1 cellular context compared by ENCODE assay signal in genomic region chr15:80902298-80902801, GRCh38.
A peak's percentile ranks its signal among the peaks of the same experiment; 100 is the strongest.
TF ChIP-seq lines count a peak whose summit lies in the region.

No MANE protein-coding gene starts in this region.

TF ChIP-seq in K562, 482 proteins besides CTCF, POLR2A, EP300 and RAD21 (continued from another document and continues in another):
- TF ChIP-seq E2F4 (CRISPR knock-in tag; IDR thresholded peaks at IDR 0.05; ENCODE audit: low read depth): no peak
- no peak for TF ChIP-seq ZFP36 (IDR thresholded peaks at IDR 0.05; ENCODE audit: low read depth, low read length, partially characterized antibody)
- TF ChIP-seq CREBBP (IDR thresholded peaks at IDR 0.05; ENCODE audit: low read depth, low read length): no peak
- no peak for TF ChIP-seq AFF4 (CRISPR knock-in tag; IDR thresholded peaks at IDR 0.05)
- TF ChIP-seq NFRKB (IDR thresholded peaks at IDR 0.05; ENCODE audit: low read depth): no peak
- TF ChIP-seq STAT5A (IDR thresholded peaks at IDR 0.05; ENCODE audit: borderline replicate concordance, low read length): peak; percentile 27; the same call in 1 of the 2 replicates
- peak; percentile 87 for TF ChIP-seq TAL1 (IDR thresholded peaks at IDR 0.05)
- TF ChIP-seq ZNF282 (CRISPR knock-in tag; IDR thresholded peaks at IDR 0.05): no peak
- no peak for TF ChIP-seq ATF1 (CRISPR knock-in tag; IDR thresholded peaks at IDR 0.05)
- TF ChIP-seq ATF1 (tag; IDR thresholded peaks at IDR 0.05): peak; percentile 33; the same call in 1 of the 2 replicates
- 0 out of 2 replicates have a peak, but pooled peaks have one; percentile 29 for TF ChIP-seq REST (CRISPR knock-in tag; IDR thresholded peaks at IDR 0.05; ENCODE audit: low read depth)
- peak in 1 of 2 experiments; percentile 84; a peak in 1 of 4 replicates for TF ChIP-seq HDAC1 (IDR thresholded peaks at IDR 0.05)
- no peak for TF ChIP-seq HDAC3 (IDR thresholded peaks at IDR 0.05; ENCODE audit: borderline replicate concordance, partially characterized antibody)
- TF ChIP-seq, protein P1, sequence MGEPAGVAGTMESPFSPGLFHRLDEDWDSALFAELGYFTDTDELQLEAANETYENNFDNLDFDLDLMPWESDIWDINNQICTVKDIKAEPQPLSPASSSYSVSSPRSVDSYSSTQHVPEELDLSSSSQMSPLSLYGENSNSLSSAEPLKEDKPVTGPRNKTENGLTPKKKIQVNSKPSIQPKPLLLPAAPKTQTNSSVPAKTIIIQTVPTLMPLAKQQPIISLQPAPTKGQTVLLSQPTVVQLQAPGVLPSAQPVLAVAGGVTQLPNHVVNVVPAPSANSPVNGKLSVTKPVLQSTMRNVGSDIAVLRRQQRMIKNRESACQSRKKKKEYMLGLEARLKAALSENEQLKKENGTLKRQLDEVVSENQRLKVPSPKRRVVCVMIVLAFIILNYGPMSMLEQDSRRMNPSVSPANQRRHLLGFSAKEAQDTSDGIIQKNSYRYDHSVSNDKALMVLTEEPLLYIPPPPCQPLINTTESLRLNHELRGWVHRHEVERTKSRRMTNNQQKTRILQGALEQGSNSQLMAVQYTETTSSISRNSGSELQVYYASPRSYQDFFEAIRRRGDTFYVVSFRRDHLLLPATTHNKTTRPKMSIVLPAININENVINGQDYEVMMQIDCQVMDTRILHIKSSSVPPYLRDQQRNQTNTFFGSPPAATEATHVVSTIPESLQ (CRISPR knock-in tag; IDR thresholded peaks at IDR 0.05): 0 out of 2 replicates have a peak, but pooled peaks have one; percentile 34
- TF ChIP-seq KLF16 (IDR thresholded peaks at IDR 0.05): peak; percentile 95
- TF ChIP-seq GTF2A2 (tag; IDR thresholded peaks at IDR 0.05): no peak
- TF ChIP-seq FOXM1 (IDR thresholded peaks at IDR 0.05; ENCODE audit: low read depth): peak; percentile 65; the same call in 1 of the 2 replicates
- TF ChIP-seq FOXM1 (CRISPR knock-in tag; IDR thresholded peaks at IDR 0.05; ENCODE audit: low read depth): no peak
- TF ChIP-seq SUPT5H (IDR thresholded peaks at IDR 0.05): no peak
- no peak for TF ChIP-seq NCOA2 (IDR thresholded peaks at IDR 0.05; ENCODE audit: partially characterized antibody in 2 of 2)
- 0 out of 2 replicates have a peak, but pooled peaks have one; percentile 23 for TF ChIP-seq ARID3A (IDR thresholded peaks at IDR 0.05; ENCODE audit: borderline replicate concordance, low read depth, low read length)
- TF ChIP-seq, protein P2, sequence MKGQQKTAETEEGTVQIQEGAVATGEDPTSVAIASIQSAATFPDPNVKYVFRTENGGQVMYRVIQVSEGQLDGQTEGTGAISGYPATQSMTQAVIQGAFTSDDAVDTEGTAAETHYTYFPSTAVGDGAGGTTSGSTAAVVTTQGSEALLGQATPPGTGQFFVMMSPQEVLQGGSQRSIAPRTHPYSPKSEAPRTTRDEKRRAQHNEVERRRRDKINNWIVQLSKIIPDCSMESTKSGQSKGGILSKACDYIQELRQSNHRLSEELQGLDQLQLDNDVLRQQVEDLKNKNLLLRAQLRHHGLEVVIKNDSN (CRISPR knock-in tag; IDR thresholded peaks at IDR 0.05): no peak
- TF ChIP-seq ZNF785 (CRISPR knock-in tag; IDR thresholded peaks at IDR 0.05): no peak
- TF ChIP-seq DPF2 (IDR thresholded peaks at IDR 0.05): peak; percentile 85
- peak; percentile 82 for TF ChIP-seq SMARCE1 (IDR thresholded peaks at IDR 0.05)
- TF ChIP-seq, protein P3, sequence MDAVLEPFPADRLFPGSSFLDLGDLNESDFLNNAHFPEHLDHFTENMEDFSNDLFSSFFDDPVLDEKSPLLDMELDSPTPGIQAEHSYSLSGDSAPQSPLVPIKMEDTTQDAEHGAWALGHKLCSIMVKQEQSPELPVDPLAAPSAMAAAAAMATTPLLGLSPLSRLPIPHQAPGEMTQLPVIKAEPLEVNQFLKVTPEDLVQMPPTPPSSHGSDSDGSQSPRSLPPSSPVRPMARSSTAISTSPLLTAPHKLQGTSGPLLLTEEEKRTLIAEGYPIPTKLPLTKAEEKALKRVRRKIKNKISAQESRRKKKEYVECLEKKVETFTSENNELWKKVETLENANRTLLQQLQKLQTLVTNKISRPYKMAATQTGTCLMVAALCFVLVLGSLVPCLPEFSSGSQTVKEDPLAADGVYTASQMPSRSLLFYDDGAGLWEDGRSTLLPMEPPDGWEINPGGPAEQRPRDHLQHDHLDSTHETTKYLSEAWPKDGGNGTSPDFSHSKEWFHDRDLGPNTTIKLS (IDR thresholded peaks at IDR 0.05; ENCODE audit: borderline replicate concordance, low read depth): no peak
- no peak for TF ChIP-seq TFE3 (CRISPR knock-in tag; IDR thresholded peaks at IDR 0.05)
- 0 out of 2 replicates have a peak, but pooled peaks have one; percentile 38 for TF ChIP-seq MYNN (IDR thresholded peaks at IDR 0.05)
- no peak for TF ChIP-seq MYNN (CRISPR knock-in tag; IDR thresholded peaks at IDR 0.05)
- TF ChIP-seq TCF3 (CRISPR knock-in tag; IDR thresholded peaks at IDR 0.05): peak; percentile 94
- TF ChIP-seq EGR1 (conservative IDR thresholded peaks at IDR 0.05): peak; percentile 83
- TF ChIP-seq ARID1B (IDR thresholded peaks at IDR 0.05): peak; percentile 93
- 0 out of 2 replicates have a peak, but pooled peaks have one; percentile 21 for TF ChIP-seq ETV5 (CRISPR knock-in tag; IDR thresholded peaks at IDR 0.05; ENCODE audit: low read depth)
- TF ChIP-seq CTBP1 (IDR thresholded peaks at IDR 0.05; ENCODE audit: borderline replicate concordance): peak; percentile 100
- peak; percentile 30; the same call in 1 of the 2 replicates for TF ChIP-seq MBD2 (IDR thresholded peaks at IDR 0.05; ENCODE audit: borderline replicate concordance, low read depth)
- no peak for TF ChIP-seq ETV1 (tag; conservative IDR thresholded peaks at IDR 0.05; ENCODE audit: low read depth)
- TF ChIP-seq SMARCA4 (IDR thresholded peaks at IDR 0.05): peak; percentile 85
- no peak for TF ChIP-seq CREB3 (tag; conservative IDR thresholded peaks at IDR 0.05; ENCODE audit: low read depth)
- TF ChIP-seq MEF2A (IDR thresholded peaks at IDR 0.05; ENCODE audit: control insufficient read depth, low read depth, low read length): no peak
- TF ChIP-seq NR4A1 (CRISPR knock-in tag; IDR thresholded peaks at IDR 0.05): no peak
- TF ChIP-seq NR4A1 (tag; IDR thresholded peaks at IDR 0.05): peak; percentile 67; the same call in 1 of the 2 replicates
- peak; percentile 50 to 77; a peak in 1 of 4 replicates for TF ChIP-seq TBL1XR1 (IDR thresholded peaks at IDR 0.05; ENCODE audit: low read length in 2 of 2)
- no peak for TF ChIP-seq ZNF124 (CRISPR knock-in tag; IDR thresholded peaks at IDR 0.05)
- no peak for TF ChIP-seq FOXK2 (conservative IDR thresholded peaks at IDR 0.05 in 1 of 2, IDR thresholded peaks at IDR 0.05 in 1 of 2; ENCODE audit: low read depth in 2 of 2)
- peak; percentile 17; the same call in 1 of the 2 replicates for TF ChIP-seq MTA3 (IDR thresholded peaks at IDR 0.05; ENCODE audit: borderline replicate concordance)
- TF ChIP-seq ZNF76 (CRISPR knock-in tag; IDR thresholded peaks at IDR 0.05; ENCODE audit: borderline replicate concordance): no peak
- TF ChIP-seq TRIM24 (IDR thresholded peaks at IDR 0.05): peak; percentile 53 to 83; a peak in 3 of 4 replicates
- no peak for TF ChIP-seq FOXJ2 (tag; IDR thresholded peaks at IDR 0.05)
- TF ChIP-seq, protein P4, sequence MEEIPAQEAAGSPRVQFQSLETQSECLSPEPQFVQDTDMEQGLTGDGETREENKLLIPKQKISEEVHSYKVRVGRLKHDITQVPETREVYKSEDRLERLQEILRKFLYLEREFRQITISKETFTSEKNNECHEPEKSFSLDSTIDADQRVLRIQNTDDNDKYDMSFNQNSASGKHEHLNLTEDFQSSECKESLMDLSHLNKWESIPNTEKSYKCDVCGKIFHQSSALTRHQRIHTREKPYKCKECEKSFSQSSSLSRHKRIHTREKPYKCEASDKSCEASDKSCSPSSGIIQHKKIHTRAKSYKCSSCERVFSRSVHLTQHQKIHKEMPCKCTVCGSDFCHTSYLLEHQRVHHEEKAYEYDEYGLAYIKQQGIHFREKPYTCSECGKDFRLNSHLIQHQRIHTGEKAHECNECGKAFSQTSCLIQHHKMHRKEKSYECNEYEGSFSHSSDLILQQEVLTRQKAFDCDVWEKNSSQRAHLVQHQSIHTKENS (CRISPR knock-in tag; IDR thresholded peaks at IDR 0.05): no peak
- TF ChIP-seq ZNF239 (CRISPR knock-in tag; IDR thresholded peaks at IDR 0.05): peak; percentile 85
